24 cellular contexts compared by ENCODE assay signal in genomic region chr2:102703305-102703704, GRCh38.
"Had no signal": no experiment of that assay in that cellular context is flagged by ENCODE, and none has a peak within 500 bp of the region (broad histone marks: within the 10 kb centered on the region; RNA-seq: fewer than 3 reads in every experiment).

No MANE protein-coding gene starts in this region.

- H3K27ac ChIP-seq: left ventricle myocardium inferior, neural progenitor cell, neutrophil, ovary, right atrium auricular region, right lobe of liver, stomach, testis, thyroid gland, transverse colon, upper lobe of left lung, vagina had no signal

- H3K36me3 ChIP-seq: left ventricle myocardium inferior, neural progenitor cell, neutrophil, ovary, right atrium auricular region, right lobe of liver, thyroid gland, upper lobe of left lung, vagina had no signal

- H3K27me3 ChIP-seq: neural progenitor cell, ovary, right atrium auricular region, right lobe of liver, testis, thyroid gland, transverse colon, upper lobe of left lung, vagina had no signal

- H3K4me1 ChIP-seq: left ventricle myocardium inferior, neural progenitor cell, right atrium auricular region, right lobe of liver, stomach, testis, thyroid gland, transverse colon, upper lobe of left lung, vagina had no signal

- H3K4me2 ChIP-seq: neural progenitor cell, smooth muscle cell had no signal

- ATAC-seq: natural killer cell; stimulated activated naive CD8-positive, alpha-beta T cell treated with anti-CD3 and anti-CD28 coated beads, Interleukin-15, Interleukin-2, amounts not matched to agents 100 U/mL and 50 U/mL, for 24 hours had no signal

- FAIRE-seq: islet of Langerhans had no signal

- H3K9me3 ChIP-seq: left ventricle myocardium inferior, neutrophil, ovary, right atrium auricular region, right lobe of liver, stomach, testis, thyroid gland, transverse colon, upper lobe of left lung, vagina had no signal

- H3K4me3 ChIP-seq: left ventricle myocardium inferior, lung, neural progenitor cell, ovary, right atrium auricular region, right lobe of liver, smooth muscle cell, stomach, testis, thyroid gland, transverse colon, upper lobe of left lung, vagina had no signal

- DNase-seq: immature natural killer cell; kidney; left ventricle myocardium inferior; naive B cell; natural killer cell; nephron progenitor cell; ovary; right lobe of liver; stimulated activated CD4-positive, alpha-beta T cell treated with anti-CD3 and anti-CD28 coated beads, Interleukin-1b, Interleukin-23, amount 100 ng/mL, for 48 hours; stimulated activated CD4-positive, alpha-beta T cell treated with anti-CD3 and anti-CD28 coated beads, Interleukin-4, amount 100 ng/mL, for 1 hour; stimulated activated naive B cell treated with anti-CD40 and anti-IgM and Interleukin-4, amounts not matched to agents 10 μg/mL and 1 μg/mL and 100 μg/mL, for 72 hours; stimulated activated naive CD8-positive, alpha-beta T cell treated with anti-CD3 and anti-CD28 coated beads, Interleukin-15, Interleukin-2, amounts not matched to agents 100 U/mL and 50 U/mL, for 24 hours; stomach; upper lobe of left lung had no signal
